ENCODE assay signal across 1 cellular context in the genomic region with DNA sequence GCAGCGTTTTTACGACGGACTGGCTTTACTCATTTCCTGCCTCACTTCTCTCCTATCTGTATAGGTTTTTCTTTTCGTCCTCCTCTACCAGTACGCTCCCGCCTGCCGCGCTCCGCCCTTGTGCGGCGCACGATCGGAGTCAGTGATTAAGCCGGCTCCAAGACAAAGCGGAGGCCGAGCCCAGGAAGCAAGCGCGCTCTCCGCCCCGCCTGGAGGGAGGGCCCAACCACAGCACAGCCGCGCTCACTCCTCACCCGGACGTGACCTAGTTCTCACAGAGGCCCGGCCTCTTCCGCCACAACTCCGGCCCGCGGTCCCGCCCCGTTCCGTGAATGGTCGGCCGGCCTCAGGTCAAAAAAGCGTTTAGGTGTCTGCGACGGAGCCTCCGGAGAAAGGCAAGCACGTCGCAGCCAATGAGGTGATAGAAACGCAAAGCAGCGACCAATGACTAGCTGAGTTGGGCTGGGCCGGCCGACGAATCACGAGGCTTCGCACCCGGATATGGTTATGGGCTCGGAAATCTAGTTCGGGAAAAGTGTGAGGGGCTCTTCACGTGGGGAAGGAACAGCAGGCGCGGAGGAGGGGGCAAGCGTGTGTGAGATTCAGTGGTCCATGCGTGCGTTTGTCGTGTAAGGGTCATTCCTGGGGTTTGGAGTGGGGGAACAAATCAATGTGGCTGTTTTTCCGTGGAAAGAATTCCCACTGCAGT.
TF ChIP-seq lines count a peak whose summit lies in the region.

A gene with protein sequence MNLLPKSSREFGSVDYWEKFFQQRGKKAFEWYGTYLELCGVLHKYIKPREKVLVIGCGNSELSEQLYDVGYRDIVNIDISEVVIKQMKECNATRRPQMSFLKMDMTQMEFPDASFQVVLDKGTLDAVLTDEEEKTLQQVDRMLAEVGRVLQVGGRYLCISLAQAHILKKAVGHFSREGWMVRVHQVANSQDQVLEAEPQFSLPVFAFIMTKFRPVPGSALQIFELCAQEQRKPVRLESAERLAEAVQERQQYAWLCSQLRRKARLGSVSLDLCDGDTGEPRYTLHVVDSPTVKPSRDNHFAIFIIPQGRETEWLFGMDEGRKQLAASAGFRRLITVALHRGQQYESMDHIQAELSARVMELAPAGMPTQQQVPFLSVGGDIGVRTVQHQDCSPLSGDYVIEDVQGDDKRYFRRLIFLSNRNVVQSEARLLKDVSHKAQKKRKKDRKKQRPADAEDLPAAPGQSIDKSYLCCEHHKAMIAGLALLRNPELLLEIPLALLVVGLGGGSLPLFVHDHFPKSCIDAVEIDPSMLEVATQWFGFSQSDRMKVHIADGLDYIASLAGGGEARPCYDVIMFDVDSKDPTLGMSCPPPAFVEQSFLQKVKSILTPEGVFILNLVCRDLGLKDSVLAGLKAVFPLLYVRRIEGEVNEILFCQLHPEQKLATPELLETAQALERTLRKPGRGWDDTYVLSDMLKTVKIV (plus strand): TSS at position 494 of the 709 bp plus-strand sequence. CDS start 308 bp downstream, outside the sequence.

TF ChIP-seq in HepG2, 621 proteins besides CTCF, POLR2A, EP300 and RAD21 (continued from another document and continues in another):
- TF ChIP-seq MYC (CRISPR knock-in tag; IDR thresholded peaks at IDR 0.05; ENCODE audit: borderline replicate concordance) (peak; percentile 56; the same call in 1 of the 2 replicates), MEF2D (CRISPR knock-in tag; IDR thresholded peaks at IDR 0.05) (0 out of 2 replicates have a peak, but pooled peaks have one; percentile 27), TBP (CRISPR knock-in tag; IDR thresholded peaks at IDR 0.05) (no peak), STAT5B (CRISPR knock-in tag; IDR thresholded peaks at IDR 0.05) (no peak), ZNF430 (CRISPR knock-in tag; IDR thresholded peaks at IDR 0.05) (no peak), GPN1 (CRISPR knock-in tag; IDR thresholded peaks at IDR 0.05; ENCODE audit: borderline replicate concordance) (no peak), ZNF547 (CRISPR knock-in tag; IDR thresholded peaks at IDR 0.05) (0 out of 2 replicates have a peak, but pooled peaks have one; percentile 17), CREM (IDR thresholded peaks at IDR 0.05) (peak; percentile 95), CREM (CRISPR knock-in tag; IDR thresholded peaks at IDR 0.05) (peak; percentile 41; the same call in 1 of the 2 replicates), ZNF496 (CRISPR knock-in tag; IDR thresholded peaks at IDR 0.05; ENCODE audit: insufficient replicate concordance) (no peak), SAP130 (CRISPR knock-in tag; IDR thresholded peaks at IDR 0.05; ENCODE audit: low read depth) (peak; percentile 90), CCDC6 (CRISPR knock-in tag; IDR thresholded peaks at IDR 0.05) (peak; percentile 28; the same call in 1 of the 2 replicates), DRAP1 (CRISPR knock-in tag; IDR thresholded peaks at IDR 0.05) (peak; percentile 87), SP5 (CRISPR knock-in tag; IDR thresholded peaks at IDR 0.05; ENCODE audit: borderline replicate concordance, low read depth) (peak; percentile 68; the same call in 1 of the 2 replicates), CBX5 (CRISPR knock-in tag; IDR thresholded peaks at IDR 0.05; ENCODE audit: borderline replicate concordance) (peak; percentile 66; the same call in 1 of the 2 replicates), EED (CRISPR knock-in tag; IDR thresholded peaks at IDR 0.05) (no peak; the same call in 1 of the 2 replicates), TFAP4 (IDR thresholded peaks at IDR 0.05; ENCODE audit: borderline replicate concordance, low read depth) (no peak), ZNF724P (CRISPR knock-in tag; IDR thresholded peaks at IDR 0.05; ENCODE audit: borderline replicate concordance) (0 out of 2 replicates have a peak, but pooled peaks have one; percentile 83), STAG1 (CRISPR knock-in tag; IDR thresholded peaks at IDR 0.05) (no peak), ARHGAP35 (CRISPR knock-in tag; IDR thresholded peaks at IDR 0.05; ENCODE audit: borderline replicate concordance) (no peak), ZFP41 (CRISPR knock-in tag; IDR thresholded peaks at IDR 0.05; ENCODE audit: borderline replicate concordance) (no peak), SMARCE1 (IDR thresholded peaks at IDR 0.05; ENCODE audit: borderline replicate concordance) (no peak), KAT7 (CRISPR knock-in tag; IDR thresholded peaks at IDR 0.05; ENCODE audit: borderline replicate concordance) (no peak), ZNF234 (CRISPR knock-in tag; conservative IDR thresholded peaks at IDR 0.05) (0 out of 2 replicates have a peak, but pooled peaks have one; percentile 71), NFIC (IDR thresholded peaks at IDR 0.05; ENCODE audit: low read length) (no peak), TBX3 (IDR thresholded peaks at IDR 0.05; ENCODE audit: borderline replicate concordance) (peak; percentile 43; the same call in 1 of the 2 replicates), MAZ (IDR thresholded peaks at IDR 0.05; ENCODE audit: borderline replicate concordance, low read depth, low read length) (peak; percentile 49; the same call in 1 of the 2 replicates), MAZ (CRISPR knock-in tag; IDR thresholded peaks at IDR 0.05; ENCODE audit: low read depth) (peak; percentile 77), ZNF296 (CRISPR knock-in tag; conservative IDR thresholded peaks at IDR 0.05) (no peak), PAWR (CRISPR knock-in tag; IDR thresholded peaks at IDR 0.05; ENCODE audit: borderline replicate concordance) (no peak), HMG20A (CRISPR knock-in tag; IDR thresholded peaks at IDR 0.05; ENCODE audit: borderline replicate concordance) (no peak), ZNF883 (CRISPR knock-in tag; IDR thresholded peaks at IDR 0.05; ENCODE audit: not compliant biosample characterization) (peak; percentile 36), JUNB (CRISPR knock-in tag; IDR thresholded peaks at IDR 0.05; ENCODE audit: borderline replicate concordance) (no peak), ADNP (CRISPR knock-in tag; IDR thresholded peaks at IDR 0.05) (no peak), ZNF343 (CRISPR knock-in tag; IDR thresholded peaks at IDR 0.05) (peak; percentile 66; the same call in 1 of the 2 replicates), DZIP1 (CRISPR knock-in tag; IDR thresholded peaks at IDR 0.05) (no peak), ATF7 (IDR thresholded peaks at IDR 0.05) (no peak), ATF7 (CRISPR knock-in tag; IDR thresholded peaks at IDR 0.05) (no peak), ZNF850 (CRISPR knock-in tag; conservative IDR thresholded peaks at IDR 0.05) (no peak), SRSF4 (IDR thresholded peaks at IDR 0.05; ENCODE audit: low read depth, low read length, poor library complexity, severe bottlenecking) (no peak), ZNF781 (CRISPR knock-in tag; IDR thresholded peaks at IDR 0.05; ENCODE audit: borderline replicate concordance, not compliant biosample characterization) (peak; percentile 51), PCBP2 (optimal IDR thresholded peaks at IDR 0.05; ENCODE audit: low read depth, low read length, poor library complexity, severe bottlenecking) (no peak)
- TF ChIP-seq, protein P1, sequence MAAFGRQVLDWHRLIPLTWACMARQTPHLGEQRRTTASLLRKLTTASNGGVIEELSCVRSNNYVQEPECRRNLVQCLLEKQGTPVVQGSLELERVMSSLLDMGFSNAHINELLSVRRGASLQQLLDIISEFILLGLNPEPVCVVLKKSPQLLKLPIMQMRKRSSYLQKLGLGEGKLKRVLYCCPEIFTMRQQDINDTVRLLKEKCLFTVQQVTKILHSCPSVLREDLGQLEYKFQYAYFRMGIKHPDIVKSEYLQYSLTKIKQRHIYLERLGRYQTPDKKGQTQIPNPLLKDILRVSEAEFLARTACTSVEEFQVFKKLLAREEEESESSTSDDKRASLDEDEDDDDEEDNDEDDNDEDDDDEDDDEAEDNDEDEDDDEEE (CRISPR knock-in tag; IDR thresholded peaks at IDR 0.05) = no peak
- TF ChIP-seq, protein P2, sequence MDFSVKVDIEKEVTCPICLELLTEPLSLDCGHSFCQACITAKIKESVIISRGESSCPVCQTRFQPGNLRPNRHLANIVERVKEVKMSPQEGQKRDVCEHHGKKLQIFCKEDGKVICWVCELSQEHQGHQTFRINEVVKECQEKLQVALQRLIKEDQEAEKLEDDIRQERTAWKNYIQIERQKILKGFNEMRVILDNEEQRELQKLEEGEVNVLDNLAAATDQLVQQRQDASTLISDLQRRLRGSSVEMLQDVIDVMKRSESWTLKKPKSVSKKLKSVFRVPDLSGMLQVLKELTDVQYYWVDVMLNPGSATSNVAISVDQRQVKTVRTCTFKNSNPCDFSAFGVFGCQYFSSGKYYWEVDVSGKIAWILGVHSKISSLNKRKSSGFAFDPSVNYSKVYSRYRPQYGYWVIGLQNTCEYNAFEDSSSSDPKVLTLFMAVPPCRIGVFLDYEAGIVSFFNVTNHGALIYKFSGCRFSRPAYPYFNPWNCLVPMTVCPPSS (IDR thresholded peaks at IDR 0.05) = no peak
- TF ChIP-seq, protein P3, sequence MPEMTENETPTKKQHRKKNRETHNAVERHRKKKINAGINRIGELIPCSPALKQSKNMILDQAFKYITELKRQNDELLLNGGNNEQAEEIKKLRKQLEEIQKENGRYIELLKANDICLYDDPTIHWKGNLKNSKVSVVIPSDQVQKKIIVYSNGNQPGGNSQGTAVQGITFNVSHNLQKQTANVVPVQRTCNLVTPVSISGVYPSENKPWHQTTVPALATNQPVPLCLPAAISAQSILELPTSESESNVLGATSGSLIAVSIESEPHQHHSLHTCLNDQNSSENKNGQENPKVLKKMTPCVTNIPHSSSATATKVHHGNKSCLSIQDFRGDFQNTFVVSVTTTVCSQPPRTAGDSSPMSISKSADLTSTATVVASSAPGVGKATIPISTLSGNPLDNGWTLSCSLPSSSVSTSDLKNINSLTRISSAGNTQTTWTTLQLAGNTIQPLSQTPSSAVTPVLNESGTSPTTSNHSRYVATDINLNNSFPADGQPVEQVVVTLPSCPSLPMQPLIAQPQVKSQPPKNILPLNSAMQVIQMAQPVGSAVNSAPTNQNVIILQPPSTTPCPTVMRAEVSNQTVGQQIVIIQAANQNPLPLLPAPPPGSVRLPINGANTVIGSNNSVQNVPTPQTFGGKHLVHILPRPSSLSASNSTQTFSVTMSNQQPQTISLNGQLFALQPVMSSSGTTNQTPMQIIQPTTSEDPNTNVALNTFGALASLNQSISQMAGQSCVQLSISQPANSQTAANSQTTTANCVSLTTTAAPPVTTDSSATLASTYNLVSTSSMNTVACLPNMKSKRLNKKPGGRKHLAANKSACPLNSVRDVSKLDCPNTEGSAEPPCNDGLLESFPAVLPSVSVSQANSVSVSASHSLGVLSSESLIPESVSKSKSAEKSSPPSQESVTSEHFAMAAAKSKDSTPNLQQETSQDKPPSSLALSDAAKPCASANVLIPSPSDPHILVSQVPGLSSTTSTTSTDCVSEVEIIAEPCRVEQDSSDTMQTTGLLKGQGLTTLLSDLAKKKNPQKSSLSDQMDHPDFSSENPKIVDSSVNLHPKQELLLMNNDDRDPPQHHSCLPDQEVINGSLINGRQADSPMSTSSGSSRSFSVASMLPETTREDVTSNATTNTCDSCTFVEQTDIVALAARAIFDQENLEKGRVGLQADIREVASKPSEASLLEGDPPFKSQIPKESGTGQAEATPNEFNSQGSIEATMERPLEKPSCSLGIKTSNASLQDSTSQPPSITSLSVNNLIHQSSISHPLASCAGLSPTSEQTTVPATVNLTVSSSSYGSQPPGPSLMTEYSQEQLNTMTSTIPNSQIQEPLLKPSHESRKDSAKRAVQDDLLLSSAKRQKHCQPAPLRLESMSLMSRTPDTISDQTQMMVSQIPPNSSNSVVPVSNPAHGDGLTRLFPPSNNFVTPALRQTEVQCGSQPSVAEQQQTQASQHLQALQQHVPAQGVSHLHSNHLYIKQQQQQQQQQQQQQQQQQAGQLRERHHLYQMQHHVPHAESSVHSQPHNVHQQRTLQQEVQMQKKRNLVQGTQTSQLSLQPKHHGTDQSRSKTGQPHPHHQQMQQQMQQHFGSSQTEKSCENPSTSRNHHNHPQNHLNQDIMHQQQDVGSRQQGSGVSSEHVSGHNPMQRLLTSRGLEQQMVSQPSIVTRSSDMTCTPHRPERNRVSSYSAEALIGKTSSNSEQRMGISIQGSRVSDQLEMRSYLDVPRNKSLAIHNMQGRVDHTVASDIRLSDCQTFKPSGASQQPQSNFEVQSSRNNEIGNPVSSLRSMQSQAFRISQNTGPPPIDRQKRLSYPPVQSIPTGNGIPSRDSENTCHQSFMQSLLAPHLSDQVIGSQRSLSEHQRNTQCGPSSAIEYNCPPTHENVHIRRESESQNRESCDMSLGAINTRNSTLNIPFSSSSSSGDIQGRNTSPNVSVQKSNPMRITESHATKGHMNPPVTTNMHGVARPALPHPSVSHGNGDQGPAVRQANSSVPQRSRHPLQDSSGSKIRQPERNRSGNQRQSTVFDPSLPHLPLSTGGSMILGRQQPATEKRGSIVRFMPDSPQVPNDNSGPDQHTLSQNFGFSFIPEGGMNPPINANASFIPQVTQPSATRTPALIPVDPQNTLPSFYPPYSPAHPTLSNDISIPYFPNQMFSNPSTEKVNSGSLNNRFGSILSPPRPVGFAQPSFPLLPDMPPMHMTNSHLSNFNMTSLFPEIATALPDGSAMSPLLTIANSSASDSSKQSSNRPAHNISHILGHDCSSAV (CRISPR knock-in tag; IDR thresholded peaks at IDR 0.05; ENCODE audit: borderline replicate concordance) = peak; percentile 62; the same call in 1 of the 2 replicates
